Comparison of ENCODE assay signal across 14 cellular contexts in genomic region chr2:144389151-144389929, GRCh38.
DNase-seq lines count a peak whose midpoint lies in the region; ATAC-seq, FAIRE-seq and TF ChIP-seq lines count a peak whose summit lies in the region.
"Had no signal": no experiment of that assay in that cellular context is flagged by ENCODE, and none has a peak within 500 bp of the region (broad histone marks: within the 10 kb centered on the region; RNA-seq: fewer than 3 reads in every experiment).

No MANE protein-coding gene starts in this region.

- no peak overlapping the region for H3K27ac ChIP-seq in GM23338 (ENCODE audit: low read depth)
- H3K27ac ChIP-seq in ascending aorta, result peak overlapping the region; percentile 35 to 55
- peak overlapping the region; percentile 90 for H3K27ac ChIP-seq in right cardiac atrium (ENCODE audit: low read length)
- no peak overlapping the region for H3K27ac ChIP-seq in pancreas
- H3K27ac ChIP-seq: BLaER1, uterus had no signal

- peaks cover 8% of the 10 kb centered on the region; the same call in 1 of the 2 replicates for H3K4me1 ChIP-seq in GM23338 (ENCODE audit: insufficient read depth)
- no peaks in the 10 kb centered on the region for H3K4me1 ChIP-seq in ascending aorta
- peaks cover 2% of the 10 kb centered on the region for H3K4me1 ChIP-seq in right cardiac atrium (ENCODE audit: control insufficient read depth, insufficient read depth, low read length)
- H3K4me1 ChIP-seq in pancreas, result no peaks in the 10 kb centered on the region
- H3K4me1 ChIP-seq: uterus had no signal

- no peaks in the 10 kb centered on the region for H3K79me2 ChIP-seq in GM23338 (replicated peaks; ENCODE audit: insufficient read depth)

- H3K4me3 Mint-ChIP-seq in GM23338, result no peak overlapping the region
- H3K4me3 Mint-ChIP-seq in stimulated activated effector memory CD8-positive, alpha-beta T cell treated with anti-CD3 and anti-CD28 coated beads, Interleukin-12 subunit alpha, Interleukin-12 subunit beta, amount 100 ng/mL, for 72 hours, result no peak overlapping the region
- H3K4me3 Mint-ChIP-seq: dendritic cell treated with granulocyte-macrophage colony-stimulating factor and Interleukin-4, amounts not matched to agents 40 ng/mL and 50 ng/mL, for 4 days had no signal

- no peaks in the 10 kb centered on the region for H3K9me2 ChIP-seq in GM23338 (ENCODE audit: insufficient read depth)

- no peak for TF ChIP-seq CTCF in GM23338 (conservative IDR thresholded peaks at IDR 0.05; ENCODE audit: low read depth in 2 of 2)
- TF ChIP-seq CTCF in ascending aorta (IDR thresholded peaks at IDR 0.05), result no peak
- TF ChIP-seq CTCF in pancreas (IDR thresholded peaks at IDR 0.05), result no peak

- peak; percentile 98 for ATAC-seq in GM23338
- peak; percentile 51 to 62 for ATAC-seq in right cardiac atrium
- peak; percentile 53 to 85 (median 82) for ATAC-seq in pancreas
- ATAC-seq in stimulated activated effector memory CD8-positive, alpha-beta T cell treated with anti-CD3 and anti-CD28 coated beads, Interleukin-12 subunit alpha, Interleukin-12 subunit beta, amount 100 ng/mL, for 72 hours, result no peak
- ATAC-seq in HG03432 (IDR thresholded peaks at IDR 0.05; ENCODE audit: unreplicated experiment), result no peak

- no peaks in the 10 kb centered on the region for H4K20me1 ChIP-seq in GM23338 (replicated peaks; ENCODE audit: insufficient read depth)

- peak overlapping the region; percentile 87 for H2AFZ ChIP-seq in GM23338

- H3K4me3 ChIP-seq in GM23338 (peak overlapping the region; percentile 56), ascending aorta (no peak overlapping the region), right cardiac atrium (ENCODE audit: low read length) (no peak overlapping the region), pancreas (peak overlapping the region; percentile 13 to 42 (median 30))
- H3K4me3 ChIP-seq: BLaER1, uterus had no signal

- peak overlapping the region; percentile 77 for H3K4me2 ChIP-seq in GM23338
- H3K4me2 ChIP-seq: BLaER1 had no signal

- H3F3A ChIP-seq in GM23338 (replicated peaks; ENCODE audit: low read depth), result peaks cover 5% of the 10 kb centered on the region; the same call in 1 of the 2 replicates

- intact Hi-C loops in ascending aorta (cut with DNase I) (loop anchor here (5.0 kb wide), 2 partner anchors 37 to 128 kb away; no protein-coding TSS in a partner anchor), right cardiac atrium (cut with DNase I) (loop anchor here in 2 of 4 donors (10.0 kb wide), 1 partner anchor 55 kb away; a partner anchor contains a TSS), pancreas (cut with DNase I) (no loop called here)

- H3K36me3 Mint-ChIP-seq in GM23338 (ENCODE audit: low read depth), result no peaks in the 10 kb centered on the region
- peaks cover 16% of the 10 kb centered on the region for H3K36me3 Mint-ChIP-seq in stimulated activated effector memory CD8-positive, alpha-beta T cell treated with anti-CD3 and anti-CD28 coated beads, Interleukin-12 subunit alpha, Interleukin-12 subunit beta, amount 100 ng/mL, for 72 hours

- H3K4me1 Mint-ChIP-seq in GM23338, result 0 out of 3 replicates have a peak, but pooled peaks cover 2% of the 10 kb centered on the region
- H3K4me1 Mint-ChIP-seq in stimulated activated effector memory CD8-positive, alpha-beta T cell treated with anti-CD3 and anti-CD28 coated beads, Interleukin-12 subunit alpha, Interleukin-12 subunit beta, amount 100 ng/mL, for 72 hours, result peaks cover 8% of the 10 kb centered on the region

- H3K27ac Mint-ChIP-seq in GM23338, result no peak overlapping the region
- H3K27ac Mint-ChIP-seq in stimulated activated effector memory CD8-positive, alpha-beta T cell treated with anti-CD3 and anti-CD28 coated beads, Interleukin-12 subunit alpha, Interleukin-12 subunit beta, amount 100 ng/mL, for 72 hours, result no peak overlapping the region
- H3K27ac Mint-ChIP-seq: dendritic cell treated with granulocyte-macrophage colony-stimulating factor and Interleukin-4, amounts not matched to agents 40 ng/mL and 50 ng/mL, for 4 days had no signal

- FAIRE-seq in pancreas (lab: Jason Lieb, UNC), result no peak

- peaks cover 2% of the 10 kb centered on the region for H3K27me3 Mint-ChIP-seq in GM23338 (ENCODE audit: insufficient read depth, low read depth, poor library complexity)
- H3K27me3 Mint-ChIP-seq: dendritic cell treated with granulocyte-macrophage colony-stimulating factor and Interleukin-4, amounts not matched to agents 40 ng/mL and 50 ng/mL, for 4 days had no signal

- no peaks in the 10 kb centered on the region for H3K36me3 ChIP-seq in GM23338 (ENCODE audit: insufficient read depth)
- peaks cover 13 to 26% of the 10 kb centered on the region in 2 donors for H3K36me3 ChIP-seq in ascending aorta
- no peaks in the 10 kb centered on the region for H3K36me3 ChIP-seq in pancreas
- H3K36me3 ChIP-seq: uterus had no signal

- no peaks in the 10 kb centered on the region for H3K9me3 Mint-ChIP-seq in GM23338
- H3K9me3 Mint-ChIP-seq in stimulated activated effector memory CD8-positive, alpha-beta T cell treated with anti-CD3 and anti-CD28 coated beads, Interleukin-12 subunit alpha, Interleukin-12 subunit beta, amount 100 ng/mL, for 72 hours, result no peaks in the 10 kb centered on the region
- H3K9me3 Mint-ChIP-seq: dendritic cell treated with granulocyte-macrophage colony-stimulating factor and Interleukin-4, amounts not matched to agents 40 ng/mL and 50 ng/mL, for 4 days had no signal

- H3K9me3 ChIP-seq in ascending aorta (no peaks in the 10 kb centered on the region), right cardiac atrium (ENCODE audit: control insufficient read depth, low read length) (no peaks in the 10 kb centered on the region), pancreas (no peaks in the 10 kb centered on the region)
- H3K9me3 ChIP-seq: BLaER1, uterus had no signal

- peaks cover 39% of the 10 kb centered on the region for H3K27me3 ChIP-seq in GM23338 (ENCODE audit: insufficient read depth)
- H3K27me3 ChIP-seq in ascending aorta, result no peaks in the 10 kb centered on the region
- no peaks in the 10 kb centered on the region for H3K27me3 ChIP-seq in right cardiac atrium (ENCODE audit: control insufficient read depth, insufficient read depth)
- H3K27me3 ChIP-seq in pancreas, result peaks cover 0 to 5% (median 2%) of the 10 kb centered on the region in 4 donors
- H3K27me3 ChIP-seq: BLaER1, uterus had no signal

- DNase-seq in GM23338 (ENCODE audit: low spot score) (peak; percentile 70), ascending aorta (ENCODE audit: low spot score in 2 of 2) (no peak), right cardiac atrium (peak in 2 of 3 donors; percentile 40 to 59), pancreas (peak; percentile 6 to 64 (median 25)), dedifferentiated amniotic fluid mesenchymal stem cell (ENCODE audit: extremely low spot score) (no peak)
- DNase-seq in stimulated activated effector memory CD8-positive, alpha-beta T cell treated with anti-CD3 and anti-CD28 coated beads, Interleukin-12 subunit alpha, Interleukin-12 subunit beta, amount 100 ng/mL, for 72 hours (ENCODE audit: low spot score in 2 of 2), result no peak
- no peak for DNase-seq in activated effector memory CD4-positive, alpha-beta T cell treated with anti-CD3 and anti-CD28 coated beads, Interleukin-2, amount 50 U/mL, for 16 hours
- DNase-seq: activated CD4-positive, CD25-positive, alpha-beta regulatory T cell treated with anti-CD3 and anti-CD28 coated beads, Interleukin-2, amount 50 U/mL, for 72 hours; activated naive CD4-positive, alpha-beta T cell treated with Interleukin-2 at 50 U/mL for 16 hours; NCI-H1930; uterus had no signal

- 68% methylated on average over 37 of the region's 37 CpGs for WGBS in right cardiac atrium
- WGBS in pancreas, 2 donors, result 19 to 21% methylated on average over 37 of the region's 37 CpGs

TF ChIP-seq in GM23338, 12 proteins besides CTCF, POLR2A, EP300 and RAD21:
- peak; percentile 35; the same call in 1 of the 2 replicates for TF ChIP-seq ZNF331 (CRISPR knock-in tag; IDR thresholded peaks at IDR 0.05; ENCODE audit: low read depth)
- TF ChIP-seq EZH2 (IDR thresholded peaks at IDR 0.05; ENCODE audit: low read depth, unreplicated experiment), result no peak

Comparison
In these comparisons a context has a peak if more than half of its experiments do, and no peak if none do; other contexts are left out.
1. ATAC-seq: peak in GM23338 (single experiment), right cardiac atrium (2 of 2) and pancreas (4 of 4); none in stimulated activated effector memory CD8-positive, alpha-beta T cell treated with anti-CD3 and anti-CD28 coated beads, Interleukin-12 subunit alpha, Interleukin-12 subunit beta, amount 100 ng/mL, for 72 hours (single experiment) and HG03432 (single experiment).
2. DNase-seq: peak in GM23338 (single experiment), right cardiac atrium (2 of 3) and pancreas (6 of 6); none in ascending aorta (0 of 2), stimulated activated effector memory CD8-positive, alpha-beta T cell treated with anti-CD3 and anti-CD28 coated beads, Interleukin-12 subunit alpha, Interleukin-12 subunit beta, amount 100 ng/mL, for 72 hours (0 of 2), activated effector memory CD4-positive, alpha-beta T cell treated with anti-CD3 and anti-CD28 coated beads, Interleukin-2, amount 50 U/mL, for 16 hours (single experiment) and dedifferentiated amniotic fluid mesenchymal stem cell (single experiment).
3. H3K27ac ChIP-seq: peak in ascending aorta (2 of 2) and right cardiac atrium (single experiment); none in GM23338 (single experiment) and pancreas (0 of 4).
4. H3K4me3 ChIP-seq: peak in GM23338 (single experiment) and pancreas (4 of 4); none in ascending aorta (0 of 2) and right cardiac atrium (single experiment).